ENCODE assay signal across 1 cellular context in the genomic region with DNA sequence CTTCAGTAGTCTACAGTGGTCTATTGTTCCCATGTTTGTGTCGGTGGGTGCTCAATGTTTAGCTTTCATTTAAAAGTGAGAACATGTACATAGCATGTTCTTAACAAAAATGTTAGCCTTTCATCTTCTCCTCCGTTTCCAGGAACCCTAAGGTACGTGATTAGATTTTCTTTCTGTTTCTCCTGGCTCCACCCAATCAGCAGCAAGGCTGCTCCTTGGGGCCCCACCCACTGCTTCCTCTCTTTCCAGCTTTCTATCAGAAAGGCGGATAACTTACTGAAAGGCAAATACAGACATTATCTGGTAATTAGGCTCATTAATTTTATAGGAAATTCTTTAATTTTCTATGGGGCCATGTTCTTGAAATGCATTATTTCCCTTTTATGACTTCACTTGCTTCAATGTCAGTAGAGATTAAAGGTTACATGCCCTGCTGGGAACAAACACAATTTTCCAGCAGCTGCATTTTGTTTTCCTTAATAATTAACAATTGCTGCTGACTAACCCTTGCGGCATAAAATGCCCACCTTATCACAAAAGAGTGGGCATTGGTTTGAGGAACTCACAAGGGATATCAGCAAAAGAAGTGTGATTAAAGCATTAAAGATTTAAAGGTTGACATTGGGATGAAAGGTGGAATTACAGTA.
TF ChIP-seq lines count a peak whose summit lies in the region.

No MANE protein-coding gene starts in this region.

TF ChIP-seq in H1, 55 proteins besides CTCF, POLR2A, EP300 and RAD21:
- TF ChIP-seq BRCA1 (IDR thresholded peaks at IDR 0.05; ENCODE audit: low read depth, low read length), result no peak
- TF ChIP-seq, protein P1, sequence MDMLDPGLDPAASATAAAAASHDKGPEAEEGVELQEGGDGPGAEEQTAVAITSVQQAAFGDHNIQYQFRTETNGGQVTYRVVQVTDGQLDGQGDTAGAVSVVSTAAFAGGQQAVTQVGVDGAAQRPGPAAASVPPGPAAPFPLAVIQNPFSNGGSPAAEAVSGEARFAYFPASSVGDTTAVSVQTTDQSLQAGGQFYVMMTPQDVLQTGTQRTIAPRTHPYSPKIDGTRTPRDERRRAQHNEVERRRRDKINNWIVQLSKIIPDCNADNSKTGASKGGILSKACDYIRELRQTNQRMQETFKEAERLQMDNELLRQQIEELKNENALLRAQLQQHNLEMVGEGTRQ (IDR thresholded peaks at IDR 0.05; ENCODE audit: low read length), result no peak
- TF ChIP-seq CTBP2 (IDR thresholded peaks at IDR 0.05; ENCODE audit: borderline replicate concordance, insufficient read depth, insufficient read length, low read length), result no peak
- TF ChIP-seq RNF2 (IDR thresholded peaks at IDR 0.05; ENCODE audit: borderline replicate concordance, low read depth, low read length, missing control alignments, poor library complexity, severe bottlenecking), result no peak
- no peak for TF ChIP-seq SIN3A (conservative IDR thresholded peaks at IDR 0.05 in 1 of 2, IDR thresholded peaks at IDR 0.05 in 1 of 2; ENCODE audit: low read depth in 1 of 2, low read length in 2 of 2)
- no peak for TF ChIP-seq TCF12 (IDR thresholded peaks at IDR 0.05; ENCODE audit: low read depth, low read length)
- no peak for TF ChIP-seq SRF (IDR thresholded peaks at IDR 0.05; ENCODE audit: low read depth, low read length)
- TF ChIP-seq BACH1 (IDR thresholded peaks at IDR 0.05; ENCODE audit: low read length), result no peak
- TF ChIP-seq SP4 (IDR thresholded peaks at IDR 0.05; ENCODE audit: low read length), result no peak
- TF ChIP-seq CBX8 (IDR thresholded peaks at IDR 0.05; ENCODE audit: borderline replicate concordance, low read depth, low read length), result no peak
- no peak for TF ChIP-seq KDM5A (IDR thresholded peaks at IDR 0.05; ENCODE audit: low read length)
- no peak for TF ChIP-seq SIRT6 (IDR thresholded peaks at IDR 0.05; ENCODE audit: low read length)
- TF ChIP-seq RFX5 (IDR thresholded peaks at IDR 0.05; ENCODE audit: borderline replicate concordance, low read depth, low read length), result no peak
- no peak for TF ChIP-seq KDM1A (IDR thresholded peaks at IDR 0.05; ENCODE audit: borderline replicate concordance, low read length)
